ENCODE assay signal across 8 cellular contexts in the genomic region with DNA sequence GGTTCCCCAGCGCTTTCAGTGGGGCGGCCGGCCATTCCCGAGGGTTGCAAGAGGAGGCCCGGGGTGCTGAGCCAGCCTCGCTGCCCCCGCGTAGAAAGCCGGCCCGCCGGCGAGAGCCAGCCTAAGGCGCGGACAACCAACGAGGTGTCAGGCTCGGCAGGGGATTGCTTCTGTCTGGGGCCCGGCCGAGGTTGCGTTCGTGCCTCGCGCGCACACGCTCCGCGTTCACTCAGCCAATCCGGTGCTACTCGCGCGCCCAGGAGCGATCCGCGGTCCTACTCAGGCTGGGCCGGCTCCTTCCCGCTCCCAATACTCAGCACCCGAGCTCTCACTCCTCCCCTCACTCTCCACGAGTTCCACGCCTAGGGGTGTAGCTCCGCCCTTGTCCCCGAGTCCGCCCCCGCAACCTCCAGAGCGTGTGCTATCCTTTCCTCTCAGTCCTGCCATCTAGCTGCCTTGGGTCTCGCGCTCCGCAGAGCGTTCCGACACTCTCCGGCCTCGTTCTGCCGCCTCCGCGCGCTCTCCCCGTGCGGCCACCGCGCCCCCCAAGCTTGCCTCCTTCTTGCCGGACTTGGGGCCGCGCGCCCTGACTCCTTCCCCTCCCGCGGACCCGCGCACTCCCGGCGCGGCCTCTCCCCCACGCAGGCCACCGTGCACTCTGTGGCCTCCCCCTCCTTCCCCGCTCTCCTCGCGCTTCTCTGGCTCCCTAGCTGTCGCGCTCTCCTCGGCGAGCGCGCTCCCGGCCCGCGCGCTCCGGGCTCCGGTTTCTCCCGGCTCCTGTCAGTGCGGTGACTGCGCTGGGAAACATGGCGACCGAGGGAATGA. TPM values are rescaled to one million over a fixed set of nuclear protein-coding genes. Genes with fewer than 3 reads are reported as not detected.
DNase-seq lines count a peak whose midpoint lies in the region; TF ChIP-seq lines count a peak whose summit lies in the region.

A gene (plus strand): TSS at position 426 of the 825 bp plus-strand sequence.

- DNase-seq in Daoy (ENCODE audit: low read depth), result peak; percentile 100
- DNase-seq in GM23248, result peak; percentile 99
- DNase-seq in LHCN-M2 (ENCODE audit: low read depth), result peak; percentile 98
- DNase-seq in SIG-M5 treated with dmso at 0.1 percent for 504 hours (lab: John Stamatoyannopoulos, UW; ENCODE audit: unreplicated experiment), result peak; percentile 98
- peak; percentile 72 for DNase-seq in activated gamma-delta T cell treated with anti-CD3 and anti-CD28 coated beads, Interleukin-2, amount 50 U/mL, for 16 hours (ENCODE audit: low read depth)
- DNase-seq in foreskin fibroblast, result peak; percentile 99 to 100
- peak; percentile 96 for DNase-seq in neural progenitor cell (ENCODE audit: low spot score)
- DNase-seq in stromal cell of bone marrow (ENCODE audit: low read depth), result peak; percentile 98

- H2AFZ ChIP-seq in GM23248, result peak within 1 kb of the TSS; percentile 99
- H2AFZ ChIP-seq in neural progenitor cell (replicated peaks), result peak within 1 kb of the TSS; percentile 99

- H4K20me1 ChIP-seq in GM23248 (ENCODE audit: insufficient read depth) (no peaks in the 10 kb centered on the region), neural progenitor cell (ENCODE audit: low read depth) (peaks cover 43% of the 10 kb centered on the region)

- H3F3A ChIP-seq in GM23248 (ENCODE audit: insufficient read depth), result peaks cover 6% of the 10 kb centered on the region
- peaks cover 21% of the 10 kb centered on the region for H3F3A ChIP-seq in neural progenitor cell (ENCODE audit: low read depth)

- H3K9ac ChIP-seq in GM23248 (peak within 1 kb of the TSS; percentile 82), neural progenitor cell (peak within 1 kb of the TSS; percentile 49)

- H3K4me2 ChIP-seq in GM23248 (ENCODE audit: unreplicated experiment) (peak within 1 kb of the TSS; percentile 99), neural progenitor cell (peak within 1 kb of the TSS; percentile 99)

- H3K79me2 ChIP-seq in GM23248 (ENCODE audit: insufficient read depth) (peaks cover 38% of the 10 kb centered on the region), neural progenitor cell (ENCODE audit: low read depth) (peaks cover 41% of the 10 kb centered on the region)

- TF ChIP-seq CTCF in foreskin fibroblast (IDR thresholded peaks at IDR 0.05; ENCODE audit: low read depth, low read length), result no peak
- TF ChIP-seq CTCF in neural progenitor cell (IDR thresholded peaks at IDR 0.05), result no peak

- no peaks in the 10 kb centered on the region for H3K36me3 Mint-ChIP-seq in neural progenitor cell

- H3K4me3 Mint-ChIP-seq in neural progenitor cell, result peak within 1 kb of the TSS; percentile 95

- no peaks in the 10 kb centered on the region for H3K27me3 ChIP-seq in GM23248 (replicated peaks; ENCODE audit: insufficient read depth)
- H3K27me3 ChIP-seq in neural progenitor cell, result peaks cover 28% of the 10 kb centered on the region

- no peaks in the 10 kb centered on the region for H3K9me3 ChIP-seq in GM23248 (ENCODE audit: low read depth)
- no peaks in the 10 kb centered on the region for H3K9me3 ChIP-seq in neural progenitor cell (ENCODE audit: low read depth)

- H3K4me3 ChIP-seq in GM23248 (peak within 1 kb of the TSS; percentile 93), foreskin fibroblast (ENCODE audit: low read depth in 1 of 2, low read length in 2 of 2) (peak within 1 kb of the TSS; percentile 93 to 98), neural progenitor cell (peak within 1 kb of the TSS; percentile 87)

- H3K36me3 ChIP-seq in GM23248 (ENCODE audit: low read depth) (no peaks in the 10 kb centered on the region), neural progenitor cell (no peaks in the 10 kb centered on the region)

- peaks cover 15% of the 10 kb centered on the region for H3K4me1 Mint-ChIP-seq in neural progenitor cell

- 1% methylated on average over 62 to 84 of the region's 91 CpGs for WGBS in GM23248 (ENCODE audit: low coverage in 1 of 2, low lambda C conversion rate in 2 of 2, missing lambda C conversion rate in 2 of 2), 2 experiments

- H3K9me3 Mint-ChIP-seq in neural progenitor cell, result no peaks in the 10 kb centered on the region

- in situ Hi-C loops in GM23248 (cut with MboI), result loop anchor here (10.0 kb wide), 1 partner anchor 627 kb away; no protein-coding TSS in a partner anchor

- H3K4me1 ChIP-seq in GM23248 (ENCODE audit: insufficient read depth), result no peaks in the 10 kb centered on the region
- H3K4me1 ChIP-seq in neural progenitor cell, result peaks cover 14% of the 10 kb centered on the region

- H3K27ac Mint-ChIP-seq in neural progenitor cell, result peak within 1 kb of the TSS; percentile 87

- H3K9me2 ChIP-seq in GM23248 (ENCODE audit: insufficient read depth), result no peaks in the 10 kb centered on the region

- peaks cover 3% of the 10 kb centered on the region for H3K27me3 Mint-ChIP-seq in neural progenitor cell (ENCODE audit: insufficient read depth, low read depth)

- H3K27ac ChIP-seq in GM23248, result peak within 1 kb of the TSS; percentile 60
- H3K27ac ChIP-seq in neural progenitor cell, result peak within 1 kb of the TSS; percentile 80

RNA-seq across cellular contexts. Expression of the gene that starts here (rescaled TPM):
- 13.4 and 21.9 TPM in 2 replicates for total RNA-seq in Daoy (2014; rRNA removed; shearing (Covaris generic))
- total RNA-seq in GM23248 (2014; rRNA removed; shearing (Covaris generic)), result 7.0 and 7.6 TPM in 2 replicates
- polyA plus RNA-seq in GM23248 (2016; fragmentation: Nextera tagmentation; extraction: Ambion mirVana), result 8.5 and 9.3 TPM in 2 replicates
- total RNA-seq in LHCN-M2 (2014; rRNA removed), result 3.0 and 4.7 TPM in 2 replicates
- 5.0 TPM for polyA plus RNA-seq in LHCN-M2 (2012)
- total RNA-seq in neural progenitor cell (ENCODE audit: low replicate concordance), result 14.0 and 42.9 TPM in 2 replicates

Comparison
In these comparisons a context has a peak if more than half of its experiments do, and no peak if none do; other contexts are left out.
1. Peak in every context shown above with its lines: DNase-seq, H3K4me3 ChIP-seq and H3K27ac ChIP-seq.